In the genomic region with DNA sequence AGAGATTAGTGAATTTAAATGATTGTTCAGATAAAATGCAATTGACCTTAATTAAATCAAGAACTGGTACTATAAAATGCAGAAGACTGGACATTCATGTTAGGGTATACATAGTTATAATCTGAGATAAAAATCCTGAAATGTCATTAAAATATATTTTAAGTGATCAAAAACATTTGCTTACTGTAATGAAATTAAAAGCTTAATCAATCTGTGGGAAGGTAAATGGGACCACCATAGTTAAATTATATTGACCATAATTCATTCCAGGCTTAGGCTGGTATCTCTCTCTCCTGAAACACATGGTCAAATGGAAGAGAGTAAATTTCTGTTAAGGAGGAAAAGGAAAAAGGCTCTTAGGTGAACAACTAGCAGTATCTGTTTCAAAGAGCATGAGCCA, we compare ENCODE assay signal across 25 cellular contexts.
"Had no signal": no experiment of that assay in that cellular context is flagged by ENCODE, and none has a peak within 500 bp of the region (broad histone marks: within the 10 kb centered on the region; RNA-seq: fewer than 3 reads in every experiment).

No MANE protein-coding gene starts in this region.

- H3K27me3 Mint-ChIP-seq: dendritic cell treated with granulocyte-macrophage colony-stimulating factor and Interleukin-4, amounts not matched to agents 40 ng/mL and 50 ng/mL, for 4 days; effector memory CD8-positive, alpha-beta T cell; naive B cell had no signal

- H3K4me3 Mint-ChIP-seq: dendritic cell treated with granulocyte-macrophage colony-stimulating factor and Interleukin-4, amounts not matched to agents 40 ng/mL and 50 ng/mL, for 4 days; effector memory CD8-positive, alpha-beta T cell; endodermal cell; mesothelial cell of epicardium; naive B cell had no signal

- H3K36me3 Mint-ChIP-seq: mesothelial cell of epicardium, naive B cell had no signal

- ATAC-seq: effector memory CD8-positive, alpha-beta T cell; esophagus mucosa; gastrocnemius medialis; heart right ventricle; left cardiac atrium; left lung; left ventricle myocardium superior; lower lobe of right lung; mucosa of descending colon had no signal

- H3K9me3 Mint-ChIP-seq: dendritic cell treated with granulocyte-macrophage colony-stimulating factor and Interleukin-4, amounts not matched to agents 40 ng/mL and 50 ng/mL, for 4 days; effector memory CD8-positive, alpha-beta T cell; endodermal cell had no signal

- H3K27ac ChIP-seq: colonic mucosa, epithelial cell of prostate, esophagus squamous epithelium, gastrocnemius medialis, heart right ventricle, left lung, lower lobe of right lung had no signal

- H3K9me3 ChIP-seq: colonic mucosa, esophagus squamous epithelium, gastrocnemius medialis, lower lobe of right lung, mucosa of descending colon had no signal

- H3K27me3 ChIP-seq: colonic mucosa, esophagus squamous epithelium, gastrocnemius medialis, heart right ventricle, left lung had no signal

- H3K4me3 ChIP-seq: colonic mucosa, esophagus squamous epithelium, gastrocnemius medialis, heart right ventricle, left lung, lower lobe of right lung, mucosa of descending colon had no signal

- H3K4me1 Mint-ChIP-seq: endodermal cell, naive B cell had no signal

- H3K27ac Mint-ChIP-seq: dendritic cell treated with granulocyte-macrophage colony-stimulating factor and Interleukin-4, amounts not matched to agents 40 ng/mL and 50 ng/mL, for 4 days; effector memory CD8-positive, alpha-beta T cell; endodermal cell; mesothelial cell of epicardium; naive B cell had no signal

- DNase-seq: colonic mucosa; cortex of kidney; effector CD8-positive, alpha-beta T cell; effector memory CD8-positive, alpha-beta T cell; endodermal cell; erythroblast; esophagus squamous epithelium; foreskin fibroblast; foreskin melanocyte; gastrocnemius medialis; glutamatergic neuron; head of caudate nucleus; heart right ventricle; hippocampal formation; left cardiac atrium; left lung; left ventricle myocardium superior; lower lobe of right lung; mesenchymal stem cell; mucosa of descending colon; naive B cell had no signal

- H3K36me3 ChIP-seq: colonic mucosa, esophagus squamous epithelium, gastrocnemius medialis, heart right ventricle, left lung, lower lobe of right lung had no signal

- H3K4me1 ChIP-seq: colonic mucosa, esophagus squamous epithelium, gastrocnemius medialis, heart right ventricle, left lung, lower lobe of right lung had no signal
